ENCODE assay signal across 1 cellular context in the genomic region with DNA sequence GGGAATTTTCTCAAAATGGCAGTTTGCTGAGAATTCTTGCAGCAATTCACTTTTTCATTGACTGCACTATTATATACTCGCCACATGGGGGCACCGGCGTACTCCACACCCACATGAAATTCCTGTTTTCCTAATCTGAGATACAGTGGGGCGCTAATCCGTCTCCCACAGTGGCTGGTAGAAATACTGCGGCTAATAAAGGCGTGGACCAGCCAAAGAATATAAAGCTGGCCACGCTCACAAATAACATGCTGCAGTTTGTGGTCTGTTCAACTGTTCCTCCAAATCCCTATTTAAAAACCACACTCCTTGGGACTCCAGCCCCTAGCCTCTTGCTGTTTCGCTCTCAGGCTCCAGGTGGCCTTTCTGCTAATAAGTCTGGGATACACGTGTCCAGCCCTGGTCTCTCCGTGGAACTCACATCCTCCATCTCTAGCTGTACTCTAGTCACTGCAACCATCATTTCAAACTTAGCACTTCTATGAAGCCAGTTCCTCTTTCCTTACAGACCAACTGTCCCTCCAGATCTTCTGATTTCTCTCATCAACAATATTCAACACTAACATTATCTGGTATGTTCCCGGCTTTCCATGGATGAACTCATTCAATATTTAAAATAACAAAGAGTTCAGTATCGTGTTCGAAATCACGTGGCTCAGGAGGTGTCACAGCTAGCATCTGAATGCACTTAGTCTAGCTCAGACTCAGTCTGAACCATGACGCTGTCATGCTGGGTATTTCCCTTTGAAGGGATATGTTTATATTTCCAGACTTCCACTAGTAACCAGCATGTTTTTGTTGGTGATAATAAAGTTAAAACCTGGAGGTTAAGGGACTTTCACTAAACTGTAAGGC.
TF ChIP-seq lines count a peak whose summit lies in the region.

No MANE protein-coding gene starts in this region.

TF ChIP-seq in K562, 482 proteins besides CTCF, POLR2A, EP300 and RAD21 (continued from another document and continues in another):
- TF ChIP-seq, protein P1, sequence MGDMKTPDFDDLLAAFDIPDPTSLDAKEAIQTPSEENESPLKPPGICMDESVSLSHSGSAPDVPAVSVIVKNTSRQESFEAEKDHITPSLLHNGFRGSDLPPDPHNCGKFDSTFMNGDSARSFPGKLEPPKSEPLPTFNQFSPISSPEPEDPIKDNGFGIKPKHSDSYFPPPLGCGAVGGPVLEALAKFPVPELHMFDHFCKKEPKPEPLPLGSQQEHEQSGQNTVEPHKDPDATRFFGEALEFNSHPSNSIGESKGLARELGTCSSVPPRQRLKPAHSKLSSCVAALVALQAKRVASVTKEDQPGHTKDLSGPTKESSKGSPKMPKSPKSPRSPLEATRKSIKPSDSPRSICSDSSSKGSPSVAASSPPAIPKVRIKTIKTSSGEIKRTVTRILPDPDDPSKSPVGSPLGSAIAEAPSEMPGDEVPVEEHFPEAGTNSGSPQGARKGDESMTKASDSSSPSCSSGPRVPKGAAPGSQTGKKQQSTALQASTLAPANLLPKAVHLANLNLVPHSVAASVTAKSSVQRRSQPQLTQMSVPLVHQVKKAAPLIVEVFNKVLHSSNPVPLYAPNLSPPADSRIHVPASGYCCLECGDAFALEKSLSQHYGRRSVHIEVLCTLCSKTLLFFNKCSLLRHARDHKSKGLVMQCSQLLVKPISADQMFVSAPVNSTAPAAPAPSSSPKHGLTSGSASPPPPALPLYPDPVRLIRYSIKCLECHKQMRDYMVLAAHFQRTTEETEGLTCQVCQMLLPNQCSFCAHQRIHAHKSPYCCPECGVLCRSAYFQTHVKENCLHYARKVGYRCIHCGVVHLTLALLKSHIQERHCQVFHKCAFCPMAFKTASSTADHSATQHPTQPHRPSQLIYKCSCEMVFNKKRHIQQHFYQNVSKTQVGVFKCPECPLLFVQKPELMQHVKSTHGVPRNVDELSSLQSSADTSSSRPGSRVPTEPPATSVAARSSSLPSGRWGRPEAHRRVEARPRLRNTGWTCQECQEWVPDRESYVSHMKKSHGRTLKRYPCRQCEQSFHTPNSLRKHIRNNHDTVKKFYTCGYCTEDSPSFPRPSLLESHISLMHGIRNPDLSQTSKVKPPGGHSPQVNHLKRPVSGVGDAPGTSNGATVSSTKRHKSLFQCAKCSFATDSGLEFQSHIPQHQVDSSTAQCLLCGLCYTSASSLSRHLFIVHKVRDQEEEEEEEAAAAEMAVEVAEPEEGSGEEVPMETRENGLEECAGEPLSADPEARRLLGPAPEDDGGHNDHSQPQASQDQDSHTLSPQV (IDR thresholded peaks at IDR 0.05) = no peak
- TF ChIP-seq, protein P2, sequence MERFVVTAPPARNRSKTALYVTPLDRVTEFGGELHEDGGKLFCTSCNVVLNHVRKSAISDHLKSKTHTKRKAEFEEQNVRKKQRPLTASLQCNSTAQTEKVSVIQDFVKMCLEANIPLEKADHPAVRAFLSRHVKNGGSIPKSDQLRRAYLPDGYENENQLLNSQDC (CRISPR knock-in tag; IDR thresholded peaks at IDR 0.05) = no peak
- TF ChIP-seq ELF4 (CRISPR knock-in tag; IDR thresholded peaks at IDR 0.05) (no peak), TGIF2 (CRISPR knock-in tag; IDR thresholded peaks at IDR 0.05) (no peak), BHLHE40 (IDR thresholded peaks at IDR 0.05; ENCODE audit: low read length) (0 out of 2 replicates have a peak, but pooled peaks have one; percentile 19), MIER1 (IDR thresholded peaks at IDR 0.05; ENCODE audit: low read depth) (no peak), NR4A1 (CRISPR knock-in tag; IDR thresholded peaks at IDR 0.05) (no peak), NR4A1 (tag; IDR thresholded peaks at IDR 0.05) (no peak), NCOA6 (IDR thresholded peaks at IDR 0.05) (no peak), SRF (CRISPR knock-in tag; IDR thresholded peaks at IDR 0.05) (0 out of 4 replicates have a peak, but pooled peaks of 1 of the 2 experiments have one; percentile 34), ZNF41 (CRISPR knock-in tag; conservative IDR thresholded peaks at IDR 0.05) (no peak), ZBTB17 (CRISPR knock-in tag; IDR thresholded peaks at IDR 0.05) (peak; percentile 24; the same call in 1 of the 2 replicates), MEF2A (IDR thresholded peaks at IDR 0.05; ENCODE audit: control insufficient read depth, low read depth, low read length) (no peak), HDGF (IDR thresholded peaks at IDR 0.05) (no peak), DDX20 (tag; IDR thresholded peaks at IDR 0.05; ENCODE audit: low read depth) (no peak), ZZZ3 (IDR thresholded peaks at IDR 0.05) (no peak), SMARCB1 (IDR thresholded peaks at IDR 0.05; ENCODE audit: insufficient read length, low read depth) (no peak), ZNF766 (CRISPR knock-in tag; conservative IDR thresholded peaks at IDR 0.05) (no peak), CBFA2T2 (conservative IDR thresholded peaks at IDR 0.05) (no peak), CTBP1 (IDR thresholded peaks at IDR 0.05; ENCODE audit: borderline replicate concordance) (peak; percentile 61; the same call in 1 of the 2 replicates), ZNF184 (CRISPR knock-in tag; IDR thresholded peaks at IDR 0.05) (no peak), ZEB2 (IDR thresholded peaks at IDR 0.05) (no peak), GABPA (tag; conservative IDR thresholded peaks at IDR 0.05; ENCODE audit: low read depth) (no peak), ZNF217 (CRISPR knock-in tag; IDR thresholded peaks at IDR 0.05) (no peak), ZNF445 (CRISPR knock-in tag; IDR thresholded peaks at IDR 0.05; ENCODE audit: low read depth) (no peak), ERF (CRISPR knock-in tag; IDR thresholded peaks at IDR 0.05) (no peak), KAT7 (CRISPR knock-in tag; IDR thresholded peaks at IDR 0.05; ENCODE audit: borderline replicate concordance) (no peak), HMG20B (CRISPR knock-in tag; IDR thresholded peaks at IDR 0.05) (no peak)
- TF ChIP-seq, protein P3, sequence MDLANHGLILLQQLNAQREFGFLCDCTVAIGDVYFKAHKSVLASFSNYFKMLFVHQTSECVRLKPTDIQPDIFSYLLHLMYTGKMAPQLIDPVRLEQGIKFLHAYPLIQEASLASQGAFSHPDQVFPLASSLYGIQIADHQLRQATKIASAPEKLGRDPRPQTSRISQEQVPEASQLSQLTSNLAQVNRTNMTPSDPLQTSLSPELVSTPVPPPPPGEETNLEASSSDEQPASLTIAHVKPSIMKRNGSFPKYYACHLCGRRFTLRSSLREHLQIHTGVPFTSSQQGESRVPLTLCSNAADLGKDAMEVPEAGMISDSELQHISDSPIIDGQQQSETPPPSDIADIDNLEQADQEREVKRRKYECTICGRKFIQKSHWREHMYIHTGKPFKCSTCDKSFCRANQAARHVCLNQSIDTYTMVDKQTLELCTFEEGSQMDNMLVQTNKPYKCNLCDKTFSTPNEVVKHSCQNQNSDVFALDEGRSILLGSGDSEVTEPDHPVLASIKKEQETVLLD (IDR thresholded peaks at IDR 0.05) = no peak
- TF ChIP-seq, protein P4, sequence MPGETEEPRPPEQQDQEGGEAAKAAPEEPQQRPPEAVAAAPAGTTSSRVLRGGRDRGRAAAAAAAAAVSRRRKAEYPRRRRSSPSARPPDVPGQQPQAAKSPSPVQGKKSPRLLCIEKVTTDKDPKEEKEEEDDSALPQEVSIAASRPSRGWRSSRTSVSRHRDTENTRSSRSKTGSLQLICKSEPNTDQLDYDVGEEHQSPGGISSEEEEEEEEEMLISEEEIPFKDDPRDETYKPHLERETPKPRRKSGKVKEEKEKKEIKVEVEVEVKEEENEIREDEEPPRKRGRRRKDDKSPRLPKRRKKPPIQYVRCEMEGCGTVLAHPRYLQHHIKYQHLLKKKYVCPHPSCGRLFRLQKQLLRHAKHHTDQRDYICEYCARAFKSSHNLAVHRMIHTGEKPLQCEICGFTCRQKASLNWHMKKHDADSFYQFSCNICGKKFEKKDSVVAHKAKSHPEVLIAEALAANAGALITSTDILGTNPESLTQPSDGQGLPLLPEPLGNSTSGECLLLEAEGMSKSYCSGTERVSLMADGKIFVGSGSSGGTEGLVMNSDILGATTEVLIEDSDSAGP (CRISPR knock-in tag; IDR thresholded peaks at IDR 0.05) = no peak
- TF ChIP-seq, protein P5, sequence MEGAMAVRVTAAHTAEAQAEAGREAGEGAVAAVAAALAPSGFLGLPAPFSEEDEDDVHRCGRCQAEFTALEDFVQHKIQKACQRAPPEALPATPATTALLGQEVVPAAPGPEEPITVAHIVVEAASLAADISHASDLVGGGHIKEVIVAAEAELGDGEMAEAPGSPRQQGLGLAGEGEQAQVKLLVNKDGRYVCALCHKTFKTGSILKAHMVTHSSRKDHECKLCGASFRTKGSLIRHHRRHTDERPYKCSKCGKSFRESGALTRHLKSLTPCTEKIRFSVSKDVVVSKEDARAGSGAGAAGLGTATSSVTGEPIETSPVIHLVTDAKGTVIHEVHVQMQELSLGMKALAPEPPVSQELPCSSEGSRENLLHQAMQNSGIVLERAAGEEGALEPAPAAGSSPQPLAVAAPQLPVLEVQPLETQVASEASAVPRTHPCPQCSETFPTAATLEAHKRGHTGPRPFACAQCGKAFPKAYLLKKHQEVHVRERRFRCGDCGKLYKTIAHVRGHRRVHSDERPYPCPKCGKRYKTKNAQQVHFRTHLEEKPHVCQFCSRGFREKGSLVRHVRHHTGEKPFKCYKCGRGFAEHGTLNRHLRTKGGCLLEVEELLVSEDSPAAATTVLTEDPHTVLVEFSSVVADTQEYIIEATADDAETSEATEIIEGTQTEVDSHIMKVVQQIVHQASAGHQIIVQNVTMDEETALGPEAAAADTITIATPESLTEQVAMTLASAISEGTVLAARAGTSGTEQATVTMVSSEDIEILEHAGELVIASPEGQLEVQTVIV (CRISPR knock-in tag; IDR thresholded peaks at IDR 0.05; ENCODE audit: borderline replicate concordance) = no peak
- TF ChIP-seq, protein P6, sequence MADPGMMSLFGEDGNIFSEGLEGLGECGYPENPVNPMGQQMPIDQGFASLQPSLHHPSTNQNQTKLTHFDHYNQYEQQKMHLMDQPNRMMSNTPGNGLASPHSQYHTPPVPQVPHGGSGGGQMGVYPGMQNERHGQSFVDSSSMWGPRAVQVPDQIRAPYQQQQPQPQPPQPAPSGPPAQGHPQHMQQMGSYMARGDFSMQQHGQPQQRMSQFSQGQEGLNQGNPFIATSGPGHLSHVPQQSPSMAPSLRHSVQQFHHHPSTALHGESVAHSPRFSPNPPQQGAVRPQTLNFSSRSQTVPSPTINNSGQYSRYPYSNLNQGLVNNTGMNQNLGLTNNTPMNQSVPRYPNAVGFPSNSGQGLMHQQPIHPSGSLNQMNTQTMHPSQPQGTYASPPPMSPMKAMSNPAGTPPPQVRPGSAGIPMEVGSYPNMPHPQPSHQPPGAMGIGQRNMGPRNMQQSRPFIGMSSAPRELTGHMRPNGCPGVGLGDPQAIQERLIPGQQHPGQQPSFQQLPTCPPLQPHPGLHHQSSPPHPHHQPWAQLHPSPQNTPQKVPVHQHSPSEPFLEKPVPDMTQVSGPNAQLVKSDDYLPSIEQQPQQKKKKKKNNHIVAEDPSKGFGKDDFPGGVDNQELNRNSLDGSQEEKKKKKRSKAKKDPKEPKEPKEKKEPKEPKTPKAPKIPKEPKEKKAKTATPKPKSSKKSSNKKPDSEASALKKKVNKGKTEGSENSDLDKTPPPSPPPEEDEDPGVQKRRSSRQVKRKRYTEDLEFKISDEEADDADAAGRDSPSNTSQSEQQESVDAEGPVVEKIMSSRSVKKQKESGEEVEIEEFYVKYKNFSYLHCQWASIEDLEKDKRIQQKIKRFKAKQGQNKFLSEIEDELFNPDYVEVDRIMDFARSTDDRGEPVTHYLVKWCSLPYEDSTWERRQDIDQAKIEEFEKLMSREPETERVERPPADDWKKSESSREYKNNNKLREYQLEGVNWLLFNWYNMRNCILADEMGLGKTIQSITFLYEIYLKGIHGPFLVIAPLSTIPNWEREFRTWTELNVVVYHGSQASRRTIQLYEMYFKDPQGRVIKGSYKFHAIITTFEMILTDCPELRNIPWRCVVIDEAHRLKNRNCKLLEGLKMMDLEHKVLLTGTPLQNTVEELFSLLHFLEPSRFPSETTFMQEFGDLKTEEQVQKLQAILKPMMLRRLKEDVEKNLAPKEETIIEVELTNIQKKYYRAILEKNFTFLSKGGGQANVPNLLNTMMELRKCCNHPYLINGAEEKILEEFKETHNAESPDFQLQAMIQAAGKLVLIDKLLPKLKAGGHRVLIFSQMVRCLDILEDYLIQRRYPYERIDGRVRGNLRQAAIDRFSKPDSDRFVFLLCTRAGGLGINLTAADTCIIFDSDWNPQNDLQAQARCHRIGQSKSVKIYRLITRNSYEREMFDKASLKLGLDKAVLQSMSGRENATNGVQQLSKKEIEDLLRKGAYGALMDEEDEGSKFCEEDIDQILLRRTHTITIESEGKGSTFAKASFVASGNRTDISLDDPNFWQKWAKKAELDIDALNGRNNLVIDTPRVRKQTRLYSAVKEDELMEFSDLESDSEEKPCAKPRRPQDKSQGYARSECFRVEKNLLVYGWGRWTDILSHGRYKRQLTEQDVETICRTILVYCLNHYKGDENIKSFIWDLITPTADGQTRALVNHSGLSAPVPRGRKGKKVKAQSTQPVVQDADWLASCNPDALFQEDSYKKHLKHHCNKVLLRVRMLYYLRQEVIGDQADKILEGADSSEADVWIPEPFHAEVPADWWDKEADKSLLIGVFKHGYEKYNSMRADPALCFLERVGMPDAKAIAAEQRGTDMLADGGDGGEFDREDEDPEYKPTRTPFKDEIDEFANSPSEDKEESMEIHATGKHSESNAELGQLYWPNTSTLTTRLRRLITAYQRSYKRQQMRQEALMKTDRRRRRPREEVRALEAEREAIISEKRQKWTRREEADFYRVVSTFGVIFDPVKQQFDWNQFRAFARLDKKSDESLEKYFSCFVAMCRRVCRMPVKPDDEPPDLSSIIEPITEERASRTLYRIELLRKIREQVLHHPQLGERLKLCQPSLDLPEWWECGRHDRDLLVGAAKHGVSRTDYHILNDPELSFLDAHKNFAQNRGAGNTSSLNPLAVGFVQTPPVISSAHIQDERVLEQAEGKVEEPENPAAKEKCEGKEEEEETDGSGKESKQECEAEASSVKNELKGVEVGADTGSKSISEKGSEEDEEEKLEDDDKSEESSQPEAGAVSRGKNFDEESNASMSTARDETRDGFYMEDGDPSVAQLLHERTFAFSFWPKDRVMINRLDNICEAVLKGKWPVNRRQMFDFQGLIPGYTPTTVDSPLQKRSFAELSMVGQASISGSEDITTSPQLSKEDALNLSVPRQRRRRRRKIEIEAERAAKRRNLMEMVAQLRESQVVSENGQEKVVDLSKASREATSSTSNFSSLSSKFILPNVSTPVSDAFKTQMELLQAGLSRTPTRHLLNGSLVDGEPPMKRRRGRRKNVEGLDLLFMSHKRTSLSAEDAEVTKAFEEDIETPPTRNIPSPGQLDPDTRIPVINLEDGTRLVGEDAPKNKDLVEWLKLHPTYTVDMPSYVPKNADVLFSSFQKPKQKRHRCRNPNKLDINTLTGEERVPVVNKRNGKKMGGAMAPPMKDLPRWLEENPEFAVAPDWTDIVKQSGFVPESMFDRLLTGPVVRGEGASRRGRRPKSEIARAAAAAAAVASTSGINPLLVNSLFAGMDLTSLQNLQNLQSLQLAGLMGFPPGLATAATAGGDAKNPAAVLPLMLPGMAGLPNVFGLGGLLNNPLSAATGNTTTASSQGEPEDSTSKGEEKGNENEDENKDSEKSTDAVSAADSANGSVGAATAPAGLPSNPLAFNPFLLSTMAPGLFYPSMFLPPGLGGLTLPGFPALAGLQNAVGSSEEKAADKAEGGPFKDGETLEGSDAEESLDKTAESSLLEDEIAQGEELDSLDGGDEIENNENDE (IDR thresholded peaks at IDR 0.05; ENCODE audit: low read depth, low read length) = no peak
- TF ChIP-seq, protein P7, sequence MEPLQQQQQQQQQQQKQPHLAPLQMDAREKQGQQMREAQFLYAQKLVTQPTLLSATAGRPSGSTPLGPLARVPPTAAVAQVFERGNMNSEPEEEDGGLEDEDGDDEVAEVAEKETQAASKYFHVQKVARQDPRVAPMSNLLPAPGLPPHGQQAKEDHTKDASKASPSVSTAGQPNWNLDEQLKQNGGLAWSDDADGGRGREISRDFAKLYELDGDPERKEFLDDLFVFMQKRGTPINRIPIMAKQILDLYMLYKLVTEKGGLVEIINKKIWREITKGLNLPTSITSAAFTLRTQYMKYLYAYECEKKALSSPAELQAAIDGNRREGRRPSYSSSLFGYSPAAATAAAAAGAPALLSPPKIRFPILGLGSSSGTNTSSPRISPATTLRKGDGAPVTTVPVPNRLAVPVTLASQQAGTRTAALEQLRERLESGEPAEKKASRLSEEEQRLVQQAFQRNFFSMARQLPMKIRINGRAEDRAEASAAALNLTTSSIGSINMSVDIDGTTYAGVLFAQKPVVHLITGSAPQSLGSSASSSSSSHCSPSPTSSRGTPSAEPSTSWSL (CRISPR knock-in tag; IDR thresholded peaks at IDR 0.05; ENCODE audit: borderline replicate concordance) = no peak
